In the genomic region with DNA sequence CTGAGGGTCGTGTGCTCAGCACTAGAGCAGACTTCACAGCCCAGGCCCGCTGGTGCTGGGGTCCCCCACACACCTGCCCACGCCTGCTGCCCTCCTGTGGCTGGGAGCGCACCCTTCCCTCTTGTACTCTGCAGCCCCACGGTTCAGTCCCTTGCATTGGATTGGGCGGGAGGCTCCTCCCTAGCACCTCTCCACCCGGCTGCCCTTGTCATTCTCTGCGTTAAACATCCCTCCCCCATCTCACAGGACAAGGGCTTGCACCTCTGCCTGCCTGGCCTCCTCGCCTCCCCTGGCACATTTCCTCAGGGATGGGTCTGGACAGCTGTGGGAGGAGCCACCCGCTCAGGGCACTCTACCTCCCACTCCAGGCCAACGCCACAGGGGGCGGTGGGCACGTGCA, we compare ENCODE assay signal across 1 cellular context.
TF ChIP-seq lines count a peak whose summit lies in the region.

No MANE protein-coding gene starts in this region.

TF ChIP-seq in HEK293, 187 proteins besides CTCF, POLR2A, EP300 and RAD21 (continued from another document):
- TF ChIP-seq, protein P1, sequence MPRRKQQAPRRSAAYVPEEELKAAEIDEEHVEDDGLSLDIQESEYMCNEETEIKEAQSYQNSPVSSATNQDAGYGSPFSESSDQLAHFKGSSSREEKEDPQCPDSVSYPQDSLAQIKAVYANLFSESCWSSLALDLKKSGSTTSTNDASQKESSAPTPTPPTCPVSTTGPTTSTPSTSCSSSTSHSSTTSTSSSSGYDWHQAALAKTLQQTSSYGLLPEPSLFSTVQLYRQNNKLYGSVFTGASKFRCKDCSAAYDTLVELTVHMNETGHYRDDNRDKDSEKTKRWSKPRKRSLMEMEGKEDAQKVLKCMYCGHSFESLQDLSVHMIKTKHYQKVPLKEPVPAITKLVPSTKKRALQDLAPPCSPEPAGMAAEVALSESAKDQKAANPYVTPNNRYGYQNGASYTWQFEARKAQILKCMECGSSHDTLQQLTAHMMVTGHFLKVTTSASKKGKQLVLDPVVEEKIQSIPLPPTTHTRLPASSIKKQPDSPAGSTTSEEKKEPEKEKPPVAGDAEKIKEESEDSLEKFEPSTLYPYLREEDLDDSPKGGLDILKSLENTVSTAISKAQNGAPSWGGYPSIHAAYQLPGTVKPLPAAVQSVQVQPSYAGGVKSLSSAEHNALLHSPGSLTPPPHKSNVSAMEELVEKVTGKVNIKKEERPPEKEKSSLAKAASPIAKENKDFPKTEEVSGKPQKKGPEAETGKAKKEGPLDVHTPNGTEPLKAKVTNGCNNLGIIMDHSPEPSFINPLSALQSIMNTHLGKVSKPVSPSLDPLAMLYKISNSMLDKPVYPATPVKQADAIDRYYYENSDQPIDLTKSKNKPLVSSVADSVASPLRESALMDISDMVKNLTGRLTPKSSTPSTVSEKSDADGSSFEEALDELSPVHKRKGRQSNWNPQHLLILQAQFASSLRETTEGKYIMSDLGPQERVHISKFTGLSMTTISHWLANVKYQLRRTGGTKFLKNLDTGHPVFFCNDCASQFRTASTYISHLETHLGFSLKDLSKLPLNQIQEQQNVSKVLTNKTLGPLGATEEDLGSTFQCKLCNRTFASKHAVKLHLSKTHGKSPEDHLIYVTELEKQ (tag by site-specific recombination; IDR thresholded peaks at IDR 0.05; ENCODE audit: borderline replicate concordance) = no peak
- TF ChIP-seq, protein P2, sequence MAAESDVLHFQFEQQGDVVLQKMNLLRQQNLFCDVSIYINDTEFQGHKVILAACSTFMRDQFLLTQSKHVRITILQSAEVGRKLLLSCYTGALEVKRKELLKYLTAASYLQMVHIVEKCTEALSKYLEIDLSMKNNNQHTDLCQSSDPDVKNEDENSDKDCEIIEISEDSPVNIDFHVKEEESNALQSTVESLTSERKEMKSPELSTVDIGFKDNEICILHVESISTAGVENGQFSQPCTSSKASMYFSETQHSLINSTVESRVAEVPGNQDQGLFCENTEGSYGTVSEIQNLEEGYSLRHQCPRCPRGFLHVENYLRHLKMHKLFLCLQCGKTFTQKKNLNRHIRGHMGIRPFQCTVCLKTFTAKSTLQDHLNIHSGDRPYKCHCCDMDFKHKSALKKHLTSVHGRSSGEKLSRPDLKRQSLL (tag by site-specific recombination; IDR thresholded peaks at IDR 0.05) = no peak
- TF ChIP-seq ZBTB49 (tag by site-specific recombination; IDR thresholded peaks at IDR 0.05; ENCODE audit: low read depth) (no peak), ZNF704 (tag by site-specific recombination; IDR thresholded peaks at IDR 0.05) (no peak), ZFP41 (tag by site-specific recombination; IDR thresholded peaks at IDR 0.05; ENCODE audit: borderline replicate concordance) (no peak)
